26 cellular contexts compared by ENCODE assay signal in the genomic region with DNA sequence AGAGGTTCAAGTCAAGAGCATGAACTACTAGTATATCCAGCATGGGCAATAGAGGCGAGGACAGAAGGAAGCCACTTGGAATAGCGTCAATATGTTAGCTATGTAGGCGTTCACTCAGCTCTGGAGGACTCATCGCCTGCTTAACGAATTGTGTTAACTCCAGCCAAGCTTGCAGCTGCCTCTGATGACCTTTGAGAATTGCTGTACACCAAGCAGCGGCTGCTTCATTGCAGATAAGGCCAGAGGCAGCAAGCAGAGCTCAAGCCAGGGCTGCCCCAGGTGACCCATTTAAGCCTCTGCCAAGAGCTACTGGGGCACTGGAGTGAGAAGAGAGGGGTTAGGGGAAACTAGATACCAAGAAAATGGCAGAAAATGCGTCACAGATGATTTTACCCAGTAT.
A peak's percentile ranks its signal among the peaks of the same experiment; 100 is the strongest.
DNase-seq lines count a peak whose midpoint lies in the region; ATAC-seq, FAIRE-seq and TF ChIP-seq lines count a peak whose summit lies in the region.
"Had no signal": no experiment of that assay in that cellular context is flagged by ENCODE, and none has a peak within 500 bp of the region (broad histone marks: within the 10 kb centered on the region; RNA-seq: fewer than 3 reads in every experiment).

No MANE protein-coding gene starts in this region.

- FAIRE-seq in endothelial cell of umbilical vein (lab: Jason Lieb, UNC), result no peak
- FAIRE-seq: A549, GM12892, HTR-8/SVneo, pancreas had no signal

- H3K4me3 ChIP-seq in GM23338, result no peak overlapping the region
- no peak overlapping the region for H3K4me3 ChIP-seq in endothelial cell of umbilical vein (replicated peaks in 1 of 3; ENCODE audit: insufficient read depth in 1 of 3, low read depth in 1 of 3, low read length in 3 of 3)
- H3K4me3 ChIP-seq in right atrium auricular region, result no peak overlapping the region
- H3K4me3 ChIP-seq: A549, pancreas, SJSA1, smooth muscle cell, suprapubic skin had no signal

- H3K4me2 ChIP-seq in GM23338 (no peak overlapping the region), endothelial cell of umbilical vein (ENCODE audit: insufficient read depth, low read length) (no peak overlapping the region)
- H3K4me2 ChIP-seq: A549, smooth muscle cell had no signal

- no peak for TF ChIP-seq POLR2A in endothelial cell of umbilical vein (IDR thresholded peaks at IDR 0.05; ENCODE audit: low read depth, low read length)

- H3K9me2 ChIP-seq in GM23338 (ENCODE audit: insufficient read depth), result no peaks in the 10 kb centered on the region

- POLR2A ChIA-PET in endothelial cell of umbilical vein (lab: Charles Lee), result no interaction called here

- intact Hi-C loops in endothelial cell of umbilical vein (cut with micrococcal nuclease), result no loop called here

- peak overlapping the region; percentile 58; the same call in 1 of the 2 replicates for H2AFZ ChIP-seq in GM23338
- H2AFZ ChIP-seq in endothelial cell of umbilical vein (ENCODE audit: low read depth, low read length), result no peak overlapping the region

- H3K9ac ChIP-seq in endothelial cell of umbilical vein (replicated peaks; ENCODE audit: extremely low read depth, insufficient read depth, low read length), result no peak overlapping the region

- no peak for ATAC-seq in GM23338
- no peak for ATAC-seq in GM21723 (IDR thresholded peaks at IDR 0.05; ENCODE audit: unreplicated experiment)
- ATAC-seq in HG03521 (IDR thresholded peaks at IDR 0.05; ENCODE audit: unreplicated experiment), result no peak
- ATAC-seq in SK-N-SH treated with all-trans-retinoic acid at 6 μM for 48 hours, result no peak
- ATAC-seq: A549; activated CD4-positive, alpha-beta T cell treated with anti-CD3 and anti-CD28 coated beads for 36 hours had no signal

- DNase-seq in GM23338 (ENCODE audit: low spot score) (no peak), endothelial cell of umbilical vein (ENCODE audit: low read depth, low spot score) (peak; percentile 90), right atrium auricular region (ENCODE audit: low spot score) (peak; percentile 63), retina (peak; percentile 53), SW480 (ENCODE audit: low spot score) (no peak)
- DNase-seq: activated CD4-positive, alpha-beta T cell treated with anti-CD3 and anti-CD28 coated beads for 36 hours; activated effector memory CD4-positive, alpha-beta T cell treated with Interleukin-2 at 50 U/mL for 16 hours; C1 segment of cervical spinal cord; DMS 273 treated with DMSO at 0.1 percent for 48 hours; GF-D8; Kasumi-1; naive B cell; NCI-H1105 treated with DMSO at 0.1 percent for 48 hours; NCI-H526 treated with DMSO at 0.1 percent for 48 hours; pancreas; stimulated activated CD4-positive, alpha-beta T cell treated with anti-CD3 and anti-CD28 coated beads, Interleukin-4, amount 100 ng/mL, for 24 hours had no signal

- no peaks in the 10 kb centered on the region for H3K9me3 Mint-ChIP-seq in GM23338
- H3K9me3 Mint-ChIP-seq: central memory CD8-positive, alpha-beta T cell had no signal

- H3K9me1 ChIP-seq in endothelial cell of umbilical vein (replicated peaks; ENCODE audit: control insufficient read depth, extremely low read depth, insufficient read depth, low read length), result no peaks in the 10 kb centered on the region

- H3K36me3 ChIP-seq in GM23338 (ENCODE audit: insufficient read depth), result no peaks in the 10 kb centered on the region; the same call in 1 of the 2 replicates
- no peaks in the 10 kb centered on the region for H3K36me3 ChIP-seq in endothelial cell of umbilical vein (ENCODE audit: control insufficient read depth in 2 of 2, extremely low read depth in 1 of 2, insufficient read depth in 2 of 2, low read length in 2 of 2)
- no peaks in the 10 kb centered on the region for H3K36me3 ChIP-seq in right atrium auricular region
- H3K36me3 ChIP-seq: pancreas, SJSA1, suprapubic skin had no signal

- no peak for TF ChIP-seq CTCF in GM23338 (conservative IDR thresholded peaks at IDR 0.05; ENCODE audit: low read depth in 2 of 2)
- TF ChIP-seq CTCF in endothelial cell of umbilical vein (IDR thresholded peaks at IDR 0.05; ENCODE audit: extremely low read depth in 1 of 2, insufficient read depth in 1 of 2, low read depth in 1 of 2, low read length in 2 of 2), result no peak
- TF ChIP-seq CTCF in right atrium auricular region (IDR thresholded peaks at IDR 0.05), result no peak

- H3K4me1 Mint-ChIP-seq in GM23338, result peaks cover 17% of the 10 kb centered on the region
- H3K4me1 Mint-ChIP-seq: activated CD4-positive, alpha-beta T cell treated with anti-CD3 and anti-CD28 coated beads for 36 hours; central memory CD8-positive, alpha-beta T cell; naive B cell had no signal

- H3K79me2 ChIP-seq in GM23338 (replicated peaks; ENCODE audit: insufficient read depth) (no peaks in the 10 kb centered on the region), endothelial cell of umbilical vein (ENCODE audit: control insufficient read depth, insufficient read depth, low read length) (no peaks in the 10 kb centered on the region)

- peaks cover 7% of the 10 kb centered on the region for H3K27me3 Mint-ChIP-seq in GM23338 (ENCODE audit: insufficient read depth, low read depth, poor library complexity)
- H3K27me3 Mint-ChIP-seq: central memory CD8-positive, alpha-beta T cell; naive B cell had no signal

- no peaks in the 10 kb centered on the region for H3K9me3 ChIP-seq in endothelial cell of umbilical vein (replicated peaks; ENCODE audit: control insufficient read depth, insufficient read depth, low read length)
- no peaks in the 10 kb centered on the region for H3K9me3 ChIP-seq in right atrium auricular region
- H3K9me3 ChIP-seq: A549, pancreas, SJSA1, suprapubic skin had no signal

- H3K27ac Mint-ChIP-seq in GM23338, result no peak overlapping the region
- H3K27ac Mint-ChIP-seq: activated CD4-positive, alpha-beta T cell treated with anti-CD3 and anti-CD28 coated beads for 36 hours; naive B cell had no signal

- CTCF ChIA-PET in endothelial cell of umbilical vein (lab: Charles Lee), result no interaction called here

- no peak overlapping the region for H3K4me3 Mint-ChIP-seq in GM23338
- H3K4me3 Mint-ChIP-seq: activated CD4-positive, alpha-beta T cell treated with anti-CD3 and anti-CD28 coated beads for 36 hours; central memory CD8-positive, alpha-beta T cell; naive B cell had no signal

- H3F3A ChIP-seq in GM23338 (replicated peaks; ENCODE audit: low read depth), result no peaks in the 10 kb centered on the region

- no peak overlapping the region for H3K27ac ChIP-seq in GM23338 (ENCODE audit: low read depth)
- no peak overlapping the region for H3K27ac ChIP-seq in endothelial cell of umbilical vein (ENCODE audit: insufficient read depth, low read depth, low read length)
- H3K27ac ChIP-seq in right atrium auricular region, result no peak overlapping the region
- H3K27ac ChIP-seq: A549, pancreas, SJSA1, suprapubic skin had no signal

- H3K27me3 ChIP-seq in GM23338 (ENCODE audit: insufficient read depth) (no peaks in the 10 kb centered on the region), endothelial cell of umbilical vein (ENCODE audit: control insufficient read depth in 2 of 2, insufficient read depth in 2 of 2, low read length in 2 of 2) (no peaks in the 10 kb centered on the region), right atrium auricular region (no peaks in the 10 kb centered on the region)
- H3K27me3 ChIP-seq: pancreas, suprapubic skin had no signal

- no peaks in the 10 kb centered on the region for H4K20me1 ChIP-seq in GM23338 (replicated peaks; ENCODE audit: insufficient read depth)
- H4K20me1 ChIP-seq in endothelial cell of umbilical vein (replicated peaks; ENCODE audit: control insufficient read depth, extremely low read depth, insufficient read depth, low read length), result no peaks in the 10 kb centered on the region

- no peaks in the 10 kb centered on the region for H3K36me3 Mint-ChIP-seq in GM23338 (ENCODE audit: low read depth)
- H3K36me3 Mint-ChIP-seq: naive B cell had no signal

- 0 out of 2 replicates have a peak, but pooled peaks cover 9% of the 10 kb centered on the region for H3K4me1 ChIP-seq in GM23338 (ENCODE audit: insufficient read depth)
- H3K4me1 ChIP-seq in endothelial cell of umbilical vein (ENCODE audit: control insufficient read depth, extremely low read depth, insufficient read depth, low read length), result no peaks in the 10 kb centered on the region
- peaks cover 0 to 8% of the 10 kb centered on the region in 2 donors for H3K4me1 ChIP-seq in right atrium auricular region
- H3K4me1 ChIP-seq: A549, pancreas, SJSA1, suprapubic skin had no signal

- dilution Hi-C loops in endothelial cell of umbilical vein (cut with MboI; ENCODE audit: extremely low pct_ligation_motif_present, low sequenced_read_pairs), result no loop called here

- no TSS peak for BruUV-seq in endothelial cell of umbilical vein (replicated peaks; lab: Mats Ljungman, UMichigan)

TF ChIP-seq in GM23338, 12 proteins besides CTCF, POLR2A, EP300 and RAD21 (continues in another document):
- TF ChIP-seq POLR2AphosphoS5 (IDR thresholded peaks at IDR 0.05; ENCODE audit: low read depth) (no peak), NANOG (IDR thresholded peaks at IDR 0.05; ENCODE audit: borderline replicate concordance) (no peak), EZH2phosphoT487 (IDR thresholded peaks at IDR 0.05; ENCODE audit: unreplicated experiment) (no peak), ZNF331 (CRISPR knock-in tag; IDR thresholded peaks at IDR 0.05; ENCODE audit: low read depth) (no peak), JUNB (IDR thresholded peaks at IDR 0.05; ENCODE audit: unreplicated experiment) (no peak), EZH2 (IDR thresholded peaks at IDR 0.05; ENCODE audit: low read depth, unreplicated experiment) (no peak)

TF ChIP-seq in endothelial cell of umbilical vein, 7 proteins besides CTCF, POLR2A, EP300 and RAD21:
- no peak for TF ChIP-seq FOS (IDR thresholded peaks at IDR 0.05; ENCODE audit: borderline replicate concordance, insufficient read depth, low read length)

TF ChIP-seq in SK-N-SH treated with all-trans-retinoic acid at 6 μM for 48 hours, 23 proteins besides CTCF, POLR2A, EP300 and RAD21 (continues in another document):
- TF ChIP-seq BACH2 (CRISPR knock-in tag; IDR thresholded peaks at IDR 0.05; ENCODE audit: borderline replicate concordance) (no peak), ESRRG (CRISPR knock-in tag; IDR thresholded peaks at IDR 0.05) (no peak)
- TF ChIP-seq, protein P1, sequence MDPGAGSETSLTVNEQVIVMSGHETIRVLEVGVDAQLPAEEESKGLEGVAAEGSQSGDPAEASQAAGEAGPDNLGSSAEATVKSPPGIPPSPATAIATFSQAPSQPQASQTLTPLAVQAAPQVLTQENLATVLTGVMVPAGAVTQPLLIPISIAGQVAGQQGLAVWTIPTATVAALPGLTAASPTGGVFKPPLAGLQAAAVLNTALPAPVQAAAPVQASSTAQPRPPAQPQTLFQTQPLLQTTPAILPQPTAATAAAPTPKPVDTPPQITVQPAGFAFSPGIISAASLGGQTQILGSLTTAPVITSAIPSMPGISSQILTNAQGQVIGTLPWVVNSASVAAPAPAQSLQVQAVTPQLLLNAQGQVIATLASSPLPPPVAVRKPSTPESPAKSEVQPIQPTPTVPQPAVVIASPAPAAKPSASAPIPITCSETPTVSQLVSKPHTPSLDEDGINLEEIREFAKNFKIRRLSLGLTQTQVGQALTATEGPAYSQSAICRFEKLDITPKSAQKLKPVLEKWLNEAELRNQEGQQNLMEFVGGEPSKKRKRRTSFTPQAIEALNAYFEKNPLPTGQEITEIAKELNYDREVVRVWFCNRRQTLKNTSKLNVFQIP (CRISPR knock-in tag; IDR thresholded peaks at IDR 0.05; ENCODE audit: borderline replicate concordance, low read depth), result no peak

Comparison
In these comparisons a context has a peak if more than half of its experiments do, and no peak if none do; other contexts are left out.
1. DNase-seq: peak in endothelial cell of umbilical vein (single experiment), right atrium auricular region (single experiment) and retina (single experiment); none in GM23338 (single experiment) and SW480 (single experiment).